ENCODE assay signal across 8 cellular contexts in genomic region chr1:230104395-230105244, GRCh38.
DNase-seq lines count a peak whose midpoint lies in the region; ATAC-seq lines count a peak whose summit lies in the region.

No MANE protein-coding gene starts in this region.

- DNase-seq in 8988T: peak; percentile 73
- DNase-seq in NCI-H774 (lab: John Stamatoyannopoulos, UW): peak; percentile 70
- peak; percentile 71 for DNase-seq in activated CD8-positive, alpha-beta memory T cell treated with anti-CD3 and anti-CD28 coated beads, Interleukin-2, amount 50 U/mL, for 24 hours (ENCODE audit: extremely low read depth)
- peak; percentile 71 for DNase-seq in epidermal melanocyte (ENCODE audit: insufficient read length, low spot score)
- peak; percentile 58 for DNase-seq in stimulated activated CD8-positive, alpha-beta memory T cell treated with anti-CD3 and anti-CD28 coated beads, Interleukin-7, amount 100 ng/mL, for 24 hours (ENCODE audit: low read depth)

- H3K4me3 ChIP-seq in muscle layer of colon (ENCODE audit: low read depth in 1 of 2, low read length in 2 of 2): peak overlapping the region; percentile 23 to 45

- no peaks in the 10 kb centered on the region for H3K27me3 ChIP-seq in muscle layer of colon (ENCODE audit: control insufficient read depth in 1 of 2, insufficient read depth in 2 of 2, low read length in 2 of 2)

- ATAC-seq in GM18517 (IDR thresholded peaks at IDR 0.05; ENCODE audit: unreplicated experiment) (peak; percentile 49), HG03139 (IDR thresholded peaks at IDR 0.05; ENCODE audit: unreplicated experiment) (peak; percentile 46)

- peak overlapping the region; percentile 47 for H3K27ac ChIP-seq in muscle layer of colon (ENCODE audit: low read depth, low read length)

- H3K36me3 ChIP-seq in muscle layer of colon (ENCODE audit: insufficient read depth, low read length): no peaks in the 10 kb centered on the region

- H3K9ac ChIP-seq in muscle layer of colon (ENCODE audit: low read length): no peak overlapping the region

- H3K4me1 ChIP-seq in muscle layer of colon (ENCODE audit: insufficient read depth, low read length): peaks cover 42% of the 10 kb centered on the region

- H3K9me3 ChIP-seq in muscle layer of colon (ENCODE audit: low read length): no peaks in the 10 kb centered on the region

Comparison
In these comparisons a context has a peak if more than half of its experiments do, and no peak if none do; other contexts are left out.
1. Peak in every context shown above with its lines: DNase-seq, ATAC-seq, H3K4me3 ChIP-seq and H3K27ac ChIP-seq.